In genomic region chr15:101445562-101446526, GRCh38 we compare ENCODE assay signal across 11 cellular contexts. TPM values are rescaled to one million over a fixed set of nuclear protein-coding genes. Genes with fewer than 3 reads are reported as not detected.
DNase-seq lines count a peak whose midpoint lies in the region; ATAC-seq, FAIRE-seq and TF ChIP-seq lines count a peak whose summit lies in the region.
"Had no signal": no experiment of that assay in that cellular context is flagged by ENCODE, and none has a peak within 500 bp of the region (broad histone marks: within the 10 kb centered on the region; RNA-seq: fewer than 3 reads in every experiment).

No MANE protein-coding gene starts in this region.

- intact Hi-C loops in Panc1 (cut with micrococcal nuclease; ENCODE audit: unreplicated experiment) = no loop called here
- intact Hi-C loops in pancreas (cut with DNase I) = no loop called here
- intact Hi-C loops in posterior vena cava (cut with DNase I) = no loop called here

- H3K4me3 ChIP-seq in GM23248 = no peak overlapping the region
- no peak overlapping the region for H3K4me3 ChIP-seq in Panc1 (ENCODE audit: low read depth in 2 of 2, low read length in 2 of 2)
- no peak overlapping the region for H3K4me3 ChIP-seq in fibroblast of the aortic adventitia (ENCODE audit: low read depth, low read length)
- H3K4me3 ChIP-seq in pancreas = no peak overlapping the region
- H3K4me3 ChIP-seq: neural progenitor cell had no signal

- no peaks in the 10 kb centered on the region for H3K9me2 ChIP-seq in GM23248 (ENCODE audit: insufficient read depth)

- H3K27me3 ChIP-seq in GM23248 (replicated peaks; ENCODE audit: insufficient read depth) = no peaks in the 10 kb centered on the region
- H3K27me3 ChIP-seq in Panc1 (ENCODE audit: control insufficient read depth, insufficient read depth, low read length) = no peaks in the 10 kb centered on the region
- no peaks in the 10 kb centered on the region for H3K27me3 ChIP-seq in pancreas
- H3K27me3 ChIP-seq: neural progenitor cell had no signal

- POLR2A ChIA-PET in Panc1 (lab: Charles Lee) = no interaction called here

- ATAC-seq in Panc1 (peak; percentile 44; the same call in 1 of the 2 replicates), pancreas (peak in 3 of 4 donors; percentile 34 to 67 (median 50)), GM21825 (IDR thresholded peaks at IDR 0.05; ENCODE audit: unreplicated experiment) (no peak)

- in situ Hi-C loops in GM23248 (cut with MboI) = no loop called here
- in situ Hi-C loops in Panc1 (cut with HindIII; ENCODE audit: low pct_unique_long_range_greater_than_20kb, low sequenced_read_pairs) = no loop called here

- no peaks in the 10 kb centered on the region for H3K79me2 ChIP-seq in GM23248 (ENCODE audit: insufficient read depth)

- DNase-seq in GM23248 (peak; percentile 86), Panc1 (ENCODE audit: low read depth, low spot score) (peak; percentile 92), fibroblast of the aortic adventitia (ENCODE audit: low read depth) (peak; percentile 71), pancreas (no peak), NCI-H128 (lab: John Stamatoyannopoulos, UW; ENCODE audit: unreplicated experiment) (no peak), posterior vena cava (ENCODE audit: low spot score) (no peak)
- DNase-seq in stimulated activated CD4-positive, alpha-beta T cell treated with anti-CD3 and anti-CD28 coated beads, Interleukin-1b, Interleukin-23, amount 100 ng/mL, for 48 hours = no peak
- DNase-seq: activated CD4-positive, alpha-beta T cell treated with anti-CD3 and anti-CD28 coated beads for 1 hour; NCI-H146 had no signal

- H3K27ac ChIP-seq in GM23248 = no peak overlapping the region
- no peak overlapping the region for H3K27ac ChIP-seq in Panc1 (ENCODE audit: low read length)
- no peak overlapping the region for H3K27ac ChIP-seq in pancreas
- H3K27ac ChIP-seq: neural progenitor cell had no signal

- H3F3A ChIP-seq in GM23248 (ENCODE audit: insufficient read depth) = no peaks in the 10 kb centered on the region

- peaks cover 17% of the 10 kb centered on the region for H3K4me1 ChIP-seq in GM23248 (ENCODE audit: insufficient read depth)
- peaks cover 12% of the 10 kb centered on the region; the same call in 1 of the 2 replicates for H3K4me1 ChIP-seq in Panc1 (ENCODE audit: control insufficient read depth, insufficient read depth, low read length)
- peaks cover 0 to under 1% (median 0%) of the 10 kb centered on the region in 3 donors for H3K4me1 ChIP-seq in pancreas

- TF ChIP-seq CTCF in Panc1 (IDR thresholded peaks at IDR 0.05) = no peak
- no peak for TF ChIP-seq CTCF in fibroblast of the aortic adventitia (IDR thresholded peaks at IDR 0.05; ENCODE audit: insufficient read depth, low read length)
- TF ChIP-seq CTCF in pancreas (IDR thresholded peaks at IDR 0.05) = no peak

- H3K9ac ChIP-seq in GM23248 = no peak overlapping the region
- H3K9ac ChIP-seq: neural progenitor cell had no signal

- H3K4me2 ChIP-seq in GM23248 (ENCODE audit: unreplicated experiment) = no peak overlapping the region
- H3K4me2 ChIP-seq: neural progenitor cell had no signal

- WGBS in GM23248 (ENCODE audit: low coverage in 1 of 2, low lambda C conversion rate in 2 of 2, missing lambda C conversion rate in 2 of 2), 2 experiments = 46 to 48% methylated on average over 22 of the region's 22 CpGs
- WGBS in pancreas, 2 donors = 72 to 73% methylated on average over 22 of the region's 22 CpGs

- no peaks in the 10 kb centered on the region for H3K36me3 ChIP-seq in GM23248 (ENCODE audit: low read depth)
- no peaks in the 10 kb centered on the region for H3K36me3 ChIP-seq in Panc1 (ENCODE audit: control insufficient read depth, insufficient read depth, low read length)
- no peaks in the 10 kb centered on the region for H3K36me3 ChIP-seq in pancreas
- H3K36me3 ChIP-seq: neural progenitor cell had no signal

- BruUV-seq in Panc1 (replicated peaks; lab: Mats Ljungman, UMichigan) = no TSS peak

- H3K9me3 ChIP-seq in GM23248 (ENCODE audit: low read depth) (no peaks in the 10 kb centered on the region), Panc1 (ENCODE audit: control insufficient read depth, insufficient read depth, low read depth, low read length) (no peaks in the 10 kb centered on the region), pancreas (no peaks in the 10 kb centered on the region)

- no peaks in the 10 kb centered on the region for H4K20me1 ChIP-seq in GM23248 (ENCODE audit: insufficient read depth)

- CTCF ChIA-PET in Panc1 (lab: Charles Lee) = no interaction called here

- no peak overlapping the region for H2AFZ ChIP-seq in GM23248
- H2AFZ ChIP-seq: neural progenitor cell had no signal

- FAIRE-seq in pancreas (lab: Jason Lieb, UNC) = no peak

RNA-seq across cellular contexts. Expression of gene PCSK6, which starts 43.7 kb away (rescaled TPM):
- not detected in 2 replicates for total RNA-seq in GM23248 (2014; rRNA removed; shearing (Covaris generic))
- 0.19 and 0.38 TPM in 2 replicates for polyA plus RNA-seq in GM23248 (2016; fragmentation: Nextera tagmentation; extraction: Ambion mirVana)
- 10.6 TPM for total RNA-seq in Panc1 (2021; ENCODE audit: unreplicated experiment)
- 18.4 TPM for polyA plus RNA-seq in Panc1 (2012; ENCODE audit: insufficient read length)
- 0.81 TPM in 1 of 2 replicates, not detected in the other for total RNA-seq in fibroblast of the aortic adventitia (ENCODE audit: low replicate concordance)
- total RNA-seq in pancreas = 1 to 10 TPM; 1.3 to 4.5 (median 3.2) TPM
- polyA plus RNA-seq in pancreas = 1 to 10 TPM in 1 of 2 donors, under 1 TPM in 1; 0.87 to 1.8 TPM
- 1 to 10 TPM; 9.2 to 9.8 TPM for total RNA-seq in posterior vena cava

Comparison
In these comparisons a context has a peak if more than half of its experiments do, and no peak if none do; other contexts are left out.
1. DNase-seq: peak in GM23248 (single experiment), Panc1 (single experiment) and fibroblast of the aortic adventitia (single experiment); none in pancreas (0 of 6), NCI-H128 (single experiment), posterior vena cava (single experiment) and stimulated activated CD4-positive, alpha-beta T cell treated with anti-CD3 and anti-CD28 coated beads, Interleukin-1b, Interleukin-23, amount 100 ng/mL, for 48 hours (single experiment).